19 cellular contexts compared by ENCODE assay signal in genomic region chr17:67194134-67194533, GRCh38. TPM values are rescaled to one million over a fixed set of nuclear protein-coding genes. Genes with fewer than 3 reads are reported as not detected.
DNase-seq lines count a peak whose midpoint lies in the region; ATAC-seq and TF ChIP-seq lines count a peak whose summit lies in the region.
"Had no signal": no experiment of that assay in that cellular context is flagged by ENCODE, and none has a peak within 500 bp of the region (broad histone marks: within the 10 kb centered on the region; RNA-seq: fewer than 3 reads in every experiment).

No MANE protein-coding gene starts in this region.

- TF ChIP-seq CTCF in epithelial cell of proximal tubule (conservative IDR thresholded peaks at IDR 0.05; ENCODE audit: low read depth, low read length) (no peak), type B pancreatic cell (conservative IDR thresholded peaks at IDR 0.05) (no peak)

- H3K4me2 ChIP-seq in mesendoderm (ENCODE audit: low read length) = no peak overlapping the region
- H3K4me2 ChIP-seq: BLaER1 had no signal

- no peaks in the 10 kb centered on the region for H3K27me3 Mint-ChIP-seq in type B pancreatic cell
- H3K27me3 Mint-ChIP-seq: activated naive CD8-positive, alpha-beta T cell treated with anti-CD3 and anti-CD28 coated beads, Interleukin-2, amount 10 ng/mL, durations not matched to agents 7 days and 5 days had no signal

- H3K27ac Mint-ChIP-seq in type B pancreatic cell = no peak overlapping the region
- H3K27ac Mint-ChIP-seq: activated naive CD8-positive, alpha-beta T cell treated with anti-CD3 and anti-CD28 coated beads, Interleukin-2, amount 10 ng/mL, durations not matched to agents 7 days and 5 days had no signal

- H3K79me2 ChIP-seq in mesendoderm (ENCODE audit: control insufficient read depth, insufficient read depth, low read length) = no peaks in the 10 kb centered on the region

- H4K5ac ChIP-seq in mesendoderm (ENCODE audit: low read length) = no peak overlapping the region

- WGBS in mesendoderm (ENCODE audit: extremely low coverage, insufficient coverage, low lambda C conversion rate) = no CpG with 5 or more reads among the region's 2 CpGs

- H3K4me1 ChIP-seq in mesendoderm (ENCODE audit: control insufficient read depth, low read depth, low read length) = no peaks in the 10 kb centered on the region
- H3K4me1 ChIP-seq: psoas muscle had no signal

- no peak overlapping the region for H4K8ac ChIP-seq in mesendoderm (ENCODE audit: low read depth, low read length)

- no peak overlapping the region for H3K23ac ChIP-seq in mesendoderm (ENCODE audit: low read length)

- H3K36me3 ChIP-seq in mesendoderm (ENCODE audit: control insufficient read depth, insufficient read depth, low read length) = peaks cover 5% of the 10 kb centered on the region

- no peak overlapping the region for H3K4ac ChIP-seq in mesendoderm (ENCODE audit: low read depth, low read length)

- H3K4me3 Mint-ChIP-seq in type B pancreatic cell = no peak overlapping the region
- H3K4me3 Mint-ChIP-seq: activated naive CD8-positive, alpha-beta T cell treated with anti-CD3 and anti-CD28 coated beads, Interleukin-2, amount 10 ng/mL, durations not matched to agents 7 days and 5 days had no signal

- DNase-seq in AG20443 (ENCODE audit: low spot score) (peak; percentile 54), NCI-H226 (peak; percentile 60), epithelial cell of proximal tubule (ENCODE audit: low read depth) (peak; percentile 40), mesendoderm (peak; percentile 71), OCI-M2 (lab: John Stamatoyannopoulos, UW; ENCODE audit: unreplicated experiment) (no peak), NCI-H187 (lab: John Stamatoyannopoulos, UW) (no peak), type B pancreatic cell (ENCODE audit: extremely low spot score, unreplicated experiment) (no peak)
- DNase-seq: activated CD8-positive, alpha-beta memory T cell treated with anti-CD3 and anti-CD28 coated beads, Interleukin-2, amount 50 U/mL, for 4 hours; activated naive CD8-positive, alpha-beta T cell treated with anti-CD3 and anti-CD28 coated beads, Interleukin-2, amount 10 ng/mL, durations not matched to agents 7 days and 5 days; effector CD4-positive, alpha-beta T cell; H7; hypothalamus; NCI-H1417; NCI-H748 treated with DMSO at 0.1 percent for 48 hours; psoas muscle; SHP77; stimulated activated naive CD8-positive, alpha-beta T cell treated with anti-CD3 and anti-CD28 coated beads, Interleukin-15, Interleukin-2, amounts not matched to agents 100 U/mL and 50 U/mL, for 24 hours had no signal

- no peak overlapping the region for H3K4me3 ChIP-seq in epithelial cell of proximal tubule (ENCODE audit: low read depth, low read length)
- no peak overlapping the region for H3K4me3 ChIP-seq in mesendoderm (ENCODE audit: low read length)
- H3K4me3 ChIP-seq: BLaER1, psoas muscle had no signal

- H3K27me3 ChIP-seq in mesendoderm (ENCODE audit: insufficient read depth, low read length, poor library complexity) = no peaks in the 10 kb centered on the region
- H3K27me3 ChIP-seq: BLaER1 had no signal

- peaks cover 22% of the 10 kb centered on the region for H3K36me3 Mint-ChIP-seq in type B pancreatic cell

- no peak overlapping the region for H3K9ac ChIP-seq in mesendoderm (ENCODE audit: low read length)
- H3K9ac ChIP-seq: BLaER1 had no signal

- H2BK5ac ChIP-seq in mesendoderm (ENCODE audit: low read length) = no peak overlapping the region

- H3K4me1 Mint-ChIP-seq in type B pancreatic cell (ENCODE audit: unreplicated experiment) = no peaks in the 10 kb centered on the region

- no peaks in the 10 kb centered on the region for H3K9me3 Mint-ChIP-seq in type B pancreatic cell

- H2BK120ac ChIP-seq in mesendoderm (ENCODE audit: low read depth, low read length) = no peak overlapping the region

- no peak overlapping the region for H3K56ac ChIP-seq in mesendoderm (ENCODE audit: low read length)

- H3K18ac ChIP-seq in mesendoderm (ENCODE audit: low read length) = no peak overlapping the region

- ATAC-seq in GM19467 (IDR thresholded peaks at IDR 0.05; ENCODE audit: unreplicated experiment) = no peak
- ATAC-seq: psoas muscle; stimulated activated naive CD8-positive, alpha-beta T cell treated with anti-CD3 and anti-CD28 coated beads, Interleukin-15, Interleukin-2, amounts not matched to agents 100 U/mL and 50 U/mL, for 24 hours had no signal

- no peak overlapping the region for H2AK5ac ChIP-seq in mesendoderm (ENCODE audit: low read length)

- no peaks in the 10 kb centered on the region for H3K79me1 ChIP-seq in mesendoderm (ENCODE audit: low read length)

- no peak overlapping the region for H3K27ac ChIP-seq in mesendoderm (ENCODE audit: low read depth, low read length)
- H3K27ac ChIP-seq: BLaER1, psoas muscle had no signal

- H2BK15ac ChIP-seq in mesendoderm (replicated peaks; ENCODE audit: low read depth) = no peak overlapping the region

RNA-seq across cellular contexts. Expression of gene HELZ, which starts 50.9 kb away (rescaled TPM):
- total RNA-seq in epithelial cell of proximal tubule (14.8 and 31.1 TPM in 2 replicates), type B pancreatic cell (ENCODE audit: low replicate concordance) (55.1 and 57.3 TPM in 2 replicates)
- 16.0 TPM for polyA plus RNA-seq in mesendoderm (2013, experiment 1 of 2)
- 14.8 TPM for polyA plus RNA-seq in mesendoderm (2013, experiment 2 of 2)

Comparison
In these comparisons a context has a peak if more than half of its experiments do, and no peak if none do; other contexts are left out.
1. DNase-seq: peak in AG20443 (single experiment), NCI-H226 (single experiment), epithelial cell of proximal tubule (single experiment) and mesendoderm (single experiment); none in OCI-M2 (single experiment), NCI-H187 (0 of 2) and type B pancreatic cell (single experiment).